1 cellular context compared by ENCODE assay signal in genomic region chrX:23884427-23885024, GRCh38.
TF ChIP-seq lines count a peak whose summit lies in the region.

No MANE protein-coding gene starts in this region.

TF ChIP-seq in IMR-90, 13 proteins besides CTCF, POLR2A, EP300 and RAD21:
- TF ChIP-seq SMC3 (IDR thresholded peaks at IDR 0.05; ENCODE audit: low read depth, low read length), result no peak
